Comparison of ENCODE assay signal across 17 cellular contexts in the genomic region with DNA sequence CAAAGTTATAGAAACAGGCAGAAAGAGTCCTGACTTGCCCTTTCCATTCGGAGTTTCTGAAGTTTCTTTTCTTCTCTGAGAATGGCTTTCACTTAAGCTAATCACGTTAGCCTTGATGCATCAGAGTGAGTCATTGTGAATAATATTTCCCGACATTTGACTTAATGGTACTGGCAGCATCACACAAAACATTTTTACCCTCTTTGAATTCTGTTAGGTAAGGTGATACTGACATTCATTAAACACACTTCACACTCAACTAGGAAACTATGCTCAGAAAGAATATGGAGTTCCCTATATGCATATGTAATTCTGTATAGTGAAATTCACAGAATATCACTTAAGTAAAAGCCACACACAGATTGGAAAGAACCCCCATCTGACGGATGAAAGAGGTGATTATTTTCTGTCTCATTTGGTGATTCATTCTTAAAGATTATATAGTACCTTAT.
DNase-seq lines count a peak whose midpoint lies in the region; ATAC-seq, FAIRE-seq and TF ChIP-seq lines count a peak whose summit lies in the region.
"Had no signal": no experiment of that assay in that cellular context is flagged by ENCODE, and none has a peak within 500 bp of the region (broad histone marks: within the 10 kb centered on the region; RNA-seq: fewer than 3 reads in every experiment).

No MANE protein-coding gene starts in this region.

- no peaks in the 10 kb centered on the region for H3K27me3 Mint-ChIP-seq in activated naive CD4-positive, alpha-beta T cell treated with anti-CD3 and anti-CD28 coated beads, Interleukin-2, amount 50 U/mL, for 24 hours
- H3K27me3 Mint-ChIP-seq in activated naive CD4-positive, alpha-beta T cell treated with anti-CD3 and anti-CD28 coated beads, Interleukin-2, amount 10 ng/mL, durations not matched to agents 7 days and 5 days = peaks cover 3% of the 10 kb centered on the region
- H3K27me3 Mint-ChIP-seq in activated naive CD8-positive, alpha-beta T cell treated with anti-CD3 and anti-CD28 coated beads for 36 hours = no peaks in the 10 kb centered on the region
- H3K27me3 Mint-ChIP-seq in Calu3 (ENCODE audit: unreplicated experiment) = peaks cover 82% of the 10 kb centered on the region

- no TSS peak for BruUV-seq in Calu3 (replicated peaks; lab: Mats Ljungman, UMichigan)

- H3K9me3 Mint-ChIP-seq in activated naive CD4-positive, alpha-beta T cell treated with anti-CD3 and anti-CD28 coated beads, Interleukin-2, amount 50 U/mL, for 24 hours = no peaks in the 10 kb centered on the region
- H3K9me3 Mint-ChIP-seq in activated naive CD4-positive, alpha-beta T cell treated with anti-CD3 and anti-CD28 coated beads, Interleukin-2, amount 10 ng/mL, durations not matched to agents 7 days and 5 days = peaks cover 2% of the 10 kb centered on the region
- no peaks in the 10 kb centered on the region for H3K9me3 Mint-ChIP-seq in activated naive CD8-positive, alpha-beta T cell treated with anti-CD3 and anti-CD28 coated beads for 36 hours
- H3K9me3 Mint-ChIP-seq in Calu3 (ENCODE audit: low read depth, unreplicated experiment) = peaks cover 2% of the 10 kb centered on the region

- H3K4me3 Mint-ChIP-seq in activated naive CD4-positive, alpha-beta T cell treated with anti-CD3 and anti-CD28 coated beads, Interleukin-2, amount 50 U/mL, for 24 hours = no peak overlapping the region
- no peak overlapping the region for H3K4me3 Mint-ChIP-seq in activated naive CD4-positive, alpha-beta T cell treated with anti-CD3 and anti-CD28 coated beads, Interleukin-2, amount 10 ng/mL, durations not matched to agents 7 days and 5 days
- H3K4me3 Mint-ChIP-seq in activated naive CD8-positive, alpha-beta T cell treated with anti-CD3 and anti-CD28 coated beads for 36 hours = no peak overlapping the region
- no peak overlapping the region for H3K4me3 Mint-ChIP-seq in Calu3 (ENCODE audit: low read depth, unreplicated experiment)
- H3K4me3 Mint-ChIP-seq: B cell had no signal

- FAIRE-seq in urothelium cell line (lab: Jason Lieb, UNC) = peak; percentile 58
- no peak for FAIRE-seq in D721Med (lab: Jason Lieb, UNC)
- FAIRE-seq: GM12878 had no signal

- H3K4me1 Mint-ChIP-seq in activated naive CD4-positive, alpha-beta T cell treated with anti-CD3 and anti-CD28 coated beads, Interleukin-2, amount 50 U/mL, for 24 hours = peaks cover 9% of the 10 kb centered on the region
- H3K4me1 Mint-ChIP-seq in activated naive CD4-positive, alpha-beta T cell treated with anti-CD3 and anti-CD28 coated beads, Interleukin-2, amount 10 ng/mL, durations not matched to agents 7 days and 5 days = peaks cover 2% of the 10 kb centered on the region
- peaks cover 10% of the 10 kb centered on the region for H3K4me1 Mint-ChIP-seq in activated naive CD8-positive, alpha-beta T cell treated with anti-CD3 and anti-CD28 coated beads for 36 hours
- no peaks in the 10 kb centered on the region for H3K4me1 Mint-ChIP-seq in Calu3 (ENCODE audit: low read depth, unreplicated experiment)
- H3K4me1 Mint-ChIP-seq: B cell had no signal

- CTCF ChIA-PET in activated naive CD4-positive, alpha-beta T cell treated with anti-CD3 and anti-CD28 coated beads, Interleukin-2, amount 10 ng/mL, durations not matched to agents 7 days and 5 days (lab: Charles Lee) = interaction anchor here (0.7 kb wide), 1 partner anchor 58 kb away, joined by 3 read pairs; no protein-coding TSS in a partner anchor
- CTCF ChIA-PET in Calu3 (lab: Charles Lee) = no interaction called here

- DNase-seq in activated naive CD4-positive, alpha-beta T cell treated with anti-CD3 and anti-CD28 coated beads, Interleukin-2, amount 10 ng/mL, durations not matched to agents 7 days and 5 days = no peak
- no peak for DNase-seq in activated naive CD8-positive, alpha-beta T cell treated with anti-CD3 and anti-CD28 coated beads for 36 hours
- peak; percentile 84 for DNase-seq in fibroblast of the aortic adventitia (ENCODE audit: low read depth)
- no peak for DNase-seq in urothelium cell line (ENCODE audit: low spot score)
- no peak for DNase-seq in Calu3
- DNase-seq in D721Med (ENCODE audit: insufficient read length, low spot score) = no peak
- DNase-seq: activated CD4-positive, alpha-beta T cell treated with anti-CD3 and anti-CD28 coated beads for 48 hours; activated gamma-delta T cell; H7; islet precursor cell; NCI-H2171 treated with DMSO at 0.1 percent for 48 hours; uterus had no signal

- peak overlapping the region; percentile 33 for H3K27ac Mint-ChIP-seq in activated naive CD4-positive, alpha-beta T cell treated with anti-CD3 and anti-CD28 coated beads, Interleukin-2, amount 50 U/mL, for 24 hours
- H3K27ac Mint-ChIP-seq in activated naive CD4-positive, alpha-beta T cell treated with anti-CD3 and anti-CD28 coated beads, Interleukin-2, amount 10 ng/mL, durations not matched to agents 7 days and 5 days = no peak overlapping the region
- peak overlapping the region; percentile 88 for H3K27ac Mint-ChIP-seq in activated naive CD8-positive, alpha-beta T cell treated with anti-CD3 and anti-CD28 coated beads for 36 hours
- H3K27ac Mint-ChIP-seq in Calu3 (ENCODE audit: unreplicated experiment) = no peak overlapping the region
- H3K27ac Mint-ChIP-seq: B cell, progenitor cell of endocrine pancreas had no signal

- no peaks in the 10 kb centered on the region for H3K36me3 Mint-ChIP-seq in activated naive CD4-positive, alpha-beta T cell treated with anti-CD3 and anti-CD28 coated beads, Interleukin-2, amount 50 U/mL, for 24 hours
- H3K36me3 Mint-ChIP-seq in activated naive CD4-positive, alpha-beta T cell treated with anti-CD3 and anti-CD28 coated beads, Interleukin-2, amount 10 ng/mL, durations not matched to agents 7 days and 5 days = no peaks in the 10 kb centered on the region
- no peaks in the 10 kb centered on the region for H3K36me3 Mint-ChIP-seq in activated naive CD8-positive, alpha-beta T cell treated with anti-CD3 and anti-CD28 coated beads for 36 hours
- no peaks in the 10 kb centered on the region for H3K36me3 Mint-ChIP-seq in Calu3 (ENCODE audit: insufficient read depth, unreplicated experiment)

- TF ChIP-seq CTCF in fibroblast of the aortic adventitia (IDR thresholded peaks at IDR 0.05; ENCODE audit: insufficient read depth, low read length) (no peak), Calu3 (IDR thresholded peaks at IDR 0.05; ENCODE audit: unreplicated experiment) (no peak), D721Med (IDR thresholded peaks at IDR 0.05; ENCODE audit: insufficient read depth, missing control alignments) (no peak)

- no peak overlapping the region for H3K4me3 ChIP-seq in fibroblast of the aortic adventitia (ENCODE audit: low read depth, low read length)
- H3K4me3 ChIP-seq: GM12878, uterus had no signal

- intact Hi-C loops in Calu3 (cut with micrococcal nuclease; ENCODE audit: unreplicated experiment) = no loop called here

- no peak for ATAC-seq in GM21723 (IDR thresholded peaks at IDR 0.05; ENCODE audit: unreplicated experiment)
- ATAC-seq: GM12878 had no signal

Comparison
In these comparisons a context has a peak if more than half of its experiments do, and no peak if none do; other contexts are left out.
1. H3K27ac Mint-ChIP-seq: peak in activated naive CD4-positive, alpha-beta T cell treated with anti-CD3 and anti-CD28 coated beads, Interleukin-2, amount 50 U/mL, for 24 hours (single experiment) and activated naive CD8-positive, alpha-beta T cell treated with anti-CD3 and anti-CD28 coated beads for 36 hours (single experiment); none in activated naive CD4-positive, alpha-beta T cell treated with anti-CD3 and anti-CD28 coated beads, Interleukin-2, amount 10 ng/mL, durations not matched to agents 7 days and 5 days (single experiment) and Calu3 (single experiment).